Comparison of ENCODE assay signal across 1 cellular context in genomic region chr2:178450574-178451429, GRCh38.
TF ChIP-seq lines count a peak whose summit lies in the region.

TSS of gene PJVK (plus strand) at chr2:178451378. CDS start at chr2:178453410, 2,032 bp downstream.
TSS of gene PRKRA (minus strand) at chr2:178451175. CDS start at chr2:178451030, 145 bp downstream.

TF ChIP-seq in HepG2, 621 proteins besides CTCF, POLR2A, EP300 and RAD21 (continued from another document and continues in another):
- no peak for TF ChIP-seq RNF219 (CRISPR knock-in tag; IDR thresholded peaks at IDR 0.05)
- 0 out of 2 replicates have a peak, but pooled peaks have one; percentile 51 for TF ChIP-seq FIP1L1 (IDR thresholded peaks at IDR 0.05; ENCODE audit: borderline replicate concordance, insufficient read depth, low read depth, low read length)
- TF ChIP-seq ZNF44 (CRISPR knock-in tag; IDR thresholded peaks at IDR 0.05), result no peak; the same call in 1 of the 2 replicates
- TF ChIP-seq ZNF691 (CRISPR knock-in tag; IDR thresholded peaks at IDR 0.05; ENCODE audit: borderline replicate concordance, low read depth), result peak; percentile 96
- TF ChIP-seq ZNF124 (CRISPR knock-in tag; IDR thresholded peaks at IDR 0.05), result 0 out of 2 replicates have a peak, but pooled peaks have one; percentile 55
- peak; percentile 70; the same call in 1 of the 2 replicates for TF ChIP-seq HMGXB3 (CRISPR knock-in tag; IDR thresholded peaks at IDR 0.05; ENCODE audit: borderline replicate concordance)
- TF ChIP-seq ZNF512B (CRISPR knock-in tag; IDR thresholded peaks at IDR 0.05; ENCODE audit: borderline replicate concordance), result 0 out of 2 replicates have a peak, but pooled peaks have one; percentile 37
- 0 out of 2 replicates have a peak, but pooled peaks have one; percentile 95 for TF ChIP-seq BATF2 (CRISPR knock-in tag; IDR thresholded peaks at IDR 0.05)
- TF ChIP-seq MYNN (CRISPR knock-in tag; IDR thresholded peaks at IDR 0.05; ENCODE audit: low read depth), result no peak; the same call in 1 of the 2 replicates
- TF ChIP-seq ZBTB2 (CRISPR knock-in tag; IDR thresholded peaks at IDR 0.05; ENCODE audit: low read depth), result peak; percentile 81
- no peak for TF ChIP-seq THAP8 (CRISPR knock-in tag; IDR thresholded peaks at IDR 0.05; ENCODE audit: borderline replicate concordance)
- TF ChIP-seq SAFB2 (CRISPR knock-in tag; IDR thresholded peaks at IDR 0.05; ENCODE audit: borderline replicate concordance, low read depth), result peak; percentile 99
- TF ChIP-seq ZNF142 (CRISPR knock-in tag; IDR thresholded peaks at IDR 0.05), result peak; percentile 46
- TF ChIP-seq MAF1 (CRISPR knock-in tag; IDR thresholded peaks at IDR 0.05; ENCODE audit: borderline replicate concordance), result peak; percentile 76; the same call in 1 of the 2 replicates
- TF ChIP-seq NFIC (IDR thresholded peaks at IDR 0.05; ENCODE audit: low read length), result no peak; the same call in 1 of the 2 replicates
- peak; percentile 96 for TF ChIP-seq ZSCAN21 (CRISPR knock-in tag; IDR thresholded peaks at IDR 0.05; ENCODE audit: borderline replicate concordance)
- peak; percentile 94 for TF ChIP-seq MXD1 (CRISPR knock-in tag; IDR thresholded peaks at IDR 0.05)
- peak; percentile 69; the same call in 1 of the 2 replicates for TF ChIP-seq ZNF710 (CRISPR knock-in tag; IDR thresholded peaks at IDR 0.05; ENCODE audit: borderline replicate concordance)
